18 cellular contexts compared by ENCODE assay signal in the genomic region with DNA sequence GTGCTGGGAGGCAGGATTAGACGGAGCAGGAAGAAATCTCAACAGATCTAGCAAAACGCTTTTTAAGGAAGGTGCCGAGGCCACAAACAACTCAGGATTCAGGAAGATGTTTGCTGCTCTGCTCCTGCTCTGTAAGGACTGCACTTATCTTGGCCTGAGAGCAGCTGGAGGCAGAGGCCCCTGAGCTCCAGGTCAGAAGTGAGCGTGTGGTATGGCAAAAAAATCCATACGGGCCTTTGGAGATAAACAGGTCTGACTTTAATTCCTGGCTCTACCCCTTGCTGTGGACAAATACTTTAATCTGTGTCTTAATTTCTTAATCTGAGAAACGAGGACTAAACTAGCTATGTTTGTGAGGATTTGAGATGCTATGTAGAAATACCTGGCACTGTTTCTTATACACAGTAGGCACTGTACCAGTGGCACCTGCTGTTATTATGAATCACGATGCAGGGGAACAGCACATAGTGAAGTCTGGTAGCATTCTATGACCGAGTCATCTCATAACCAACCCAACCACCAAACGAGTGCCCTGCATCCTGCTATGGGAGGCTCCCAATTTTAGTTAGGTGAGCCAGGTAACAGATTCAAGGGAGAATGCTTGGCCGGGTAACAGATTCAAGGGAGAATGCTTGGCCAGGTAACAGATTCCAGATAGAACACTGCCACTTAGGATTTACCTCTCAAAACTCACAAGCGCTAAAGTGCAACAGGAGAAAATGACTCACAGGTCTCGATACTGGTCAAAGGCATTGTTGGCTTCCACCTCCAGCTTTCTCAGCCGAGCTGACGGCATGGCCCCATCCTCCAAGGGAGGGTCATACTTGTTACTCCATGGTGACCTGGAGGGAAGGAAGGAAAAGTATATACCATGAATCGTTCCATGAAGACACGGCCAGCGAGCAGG.
A peak's percentile ranks its signal among the peaks of the same experiment; 100 is the strongest.
DNase-seq lines count a peak whose midpoint lies in the region; ATAC-seq, FAIRE-seq and TF ChIP-seq lines count a peak whose summit lies in the region.
"Had no signal": no experiment of that assay in that cellular context is flagged by ENCODE, and none has a peak within 500 bp of the region (broad histone marks: within the 10 kb centered on the region; RNA-seq: fewer than 3 reads in every experiment).

No MANE protein-coding gene starts in this region.

- H3K4me3 Mint-ChIP-seq in astrocyte (ENCODE audit: unreplicated experiment) (peak overlapping the region; percentile 57), nephron progenitor cell (no peak overlapping the region)
- H3K4me3 Mint-ChIP-seq: T-helper 1 cell treated with Interleukin-12 subunit alpha and Interleukin-12 subunit beta and Interleukin-4 antibody, amounts not matched to agents 30 μg/mL and 1 μg/mL, for 36 hours had no signal

- no peak overlapping the region for H3K4me2 ChIP-seq in astrocyte (ENCODE audit: low read length)

- no peak overlapping the region for H3K9ac ChIP-seq in astrocyte (ENCODE audit: low read length)

- WGBS in thyroid gland, 2 donors, result 95 to 96% methylated on average over 17 of the region's 17 CpGs

- H3K27me3 Mint-ChIP-seq in astrocyte (ENCODE audit: low read depth, unreplicated experiment), result no peaks in the 10 kb centered on the region
- H3K27me3 Mint-ChIP-seq in nephron progenitor cell (ENCODE audit: low read depth, poor library complexity), result peaks cover 2% of the 10 kb centered on the region

- peak; percentile 82 to 86 for ATAC-seq in activated CD4-positive, CD25-positive, alpha-beta regulatory T cell treated with anti-CD3 and anti-CD28 coated beads, Interleukin-2, amount 50 U/mL, for 24 hours
- ATAC-seq: Right ventricle myocardium inferior had no signal

- H3K27ac Mint-ChIP-seq in astrocyte (ENCODE audit: unreplicated experiment) (peak overlapping the region; percentile 34), nephron progenitor cell (peak overlapping the region; percentile 61)
- H3K27ac Mint-ChIP-seq: T-helper 1 cell treated with Interleukin-12 subunit alpha and Interleukin-12 subunit beta and Interleukin-4 antibody, amounts not matched to agents 30 μg/mL and 1 μg/mL, for 36 hours had no signal

- H3K36me3 ChIP-seq in HEK293 (ENCODE audit: control insufficient read depth in 2 of 2, insufficient read depth in 1 of 2, low read length in 2 of 2), result peaks cover 4 to 85% of the 10 kb centered on the region in 2 experiments
- peaks cover 31% of the 10 kb centered on the region for H3K36me3 ChIP-seq in astrocyte (ENCODE audit: insufficient read depth, low read length)
- H3K36me3 ChIP-seq in thyroid gland, result peaks cover 19 to 29% of the 10 kb centered on the region in 2 donors

- peaks cover 35% of the 10 kb centered on the region for H3K36me3 Mint-ChIP-seq in astrocyte (ENCODE audit: low read depth, unreplicated experiment)
- H3K36me3 Mint-ChIP-seq in nephron progenitor cell (ENCODE audit: low read depth), result peaks cover 42% of the 10 kb centered on the region

- no peak overlapping the region for H3K27ac ChIP-seq in HEK293 (ENCODE audit: extremely low read depth, low read depth, low read length)
- H3K27ac ChIP-seq in astrocyte (ENCODE audit: low read depth, low read length), result peak overlapping the region; percentile 22
- H3K27ac ChIP-seq in thyroid gland, result no peak overlapping the region
- H3K27ac ChIP-seq: 22Rv1, suprapubic skin had no signal

- intact Hi-C loops in thyroid gland (cut with DNase I), result no loop called here

- H3K9me3 Mint-ChIP-seq in astrocyte (ENCODE audit: unreplicated experiment), result peaks cover 4% of the 10 kb centered on the region
- no peaks in the 10 kb centered on the region for H3K9me3 Mint-ChIP-seq in nephron progenitor cell
- H3K9me3 Mint-ChIP-seq: T-helper 1 cell treated with Interleukin-12 subunit alpha and Interleukin-12 subunit beta and Interleukin-4 antibody, amounts not matched to agents 30 μg/mL and 1 μg/mL, for 36 hours had no signal

- no peak for DNase-seq in activated CD4-positive, CD25-positive, alpha-beta regulatory T cell (lab: John Stamatoyannopoulos, UW)
- DNase-seq in astrocyte (ENCODE audit: low read depth) (peak; percentile 56), nephron progenitor cell (no peak), thyroid gland (no peak), HUDEP-2 (lab: John Stamatoyannopoulos, UW; ENCODE audit: unreplicated experiment in 76 of 76) (no peak), 8988T (no peak)
- DNase-seq: amniotic stem cell, H7, KG1, NCI-H1417, NCI-H2227 treated with DMSO at 0.1 percent for 48 hours had no signal

- H2AFZ ChIP-seq in astrocyte (ENCODE audit: low read depth, low read length), result no peak overlapping the region

- H3K9me3 ChIP-seq in HEK293 (ENCODE audit: control insufficient read depth, insufficient read depth, low read depth, low read length) (no peaks in the 10 kb centered on the region), astrocyte (ENCODE audit: insufficient read depth, low read depth, low read length) (no peaks in the 10 kb centered on the region), thyroid gland (no peaks in the 10 kb centered on the region)
- H3K9me3 ChIP-seq: suprapubic skin had no signal

- POLR2A ChIA-PET in HEK293 (lab: Yijun Ruan, JAX), result no interaction called here

- TF ChIP-seq CTCF in HEK293 (tag by site-specific recombination; IDR thresholded peaks at IDR 0.05), result no peak
- TF ChIP-seq CTCF in astrocyte (IDR thresholded peaks at IDR 0.05; ENCODE audit: insufficient read depth, low read depth, low read length), result no peak
- no peak for TF ChIP-seq CTCF in nephron progenitor cell (IDR thresholded peaks at IDR 0.05)
- no peak for TF ChIP-seq CTCF in thyroid gland (IDR thresholded peaks at IDR 0.05)

- H3K27me3 ChIP-seq in astrocyte (ENCODE audit: insufficient read depth, low read length), result no peaks in the 10 kb centered on the region
- no peaks in the 10 kb centered on the region for H3K27me3 ChIP-seq in thyroid gland
- H3K27me3 ChIP-seq: suprapubic skin had no signal

- peaks cover 70% of the 10 kb centered on the region for H3K79me2 ChIP-seq in astrocyte (ENCODE audit: insufficient read depth, low read length)

- H3K4me1 Mint-ChIP-seq in astrocyte (ENCODE audit: low read depth, unreplicated experiment) (peaks cover 18% of the 10 kb centered on the region), nephron progenitor cell (no peaks in the 10 kb centered on the region)

- CTCF ChIA-PET in HEK293 (lab: Yijun Ruan, JAX), result interaction anchor here (0.6 to 0.8 kb wide), 4 partner anchors 27 to 273 kb away, joined by 3 to 4 read pairs (median 4); no protein-coding TSS in a partner anchor

- no peak for FAIRE-seq in astrocyte (lab: Jason Lieb, UNC)
- FAIRE-seq: islet of Langerhans had no signal

- no peak for TF ChIP-seq POLR2A in thyroid gland (IDR thresholded peaks at IDR 0.05)

- H3K4me1 ChIP-seq in HEK293 (ENCODE audit: control insufficient read depth, insufficient read depth, low read length) (no peaks in the 10 kb centered on the region), astrocyte (ENCODE audit: insufficient read depth, low read length) (peaks cover 8% of the 10 kb centered on the region), thyroid gland (peaks cover 3% of the 10 kb centered on the region in 2 donors)

- H4K20me1 ChIP-seq in astrocyte (ENCODE audit: insufficient read depth, low read length), result peaks cover 88% of the 10 kb centered on the region

- no peak overlapping the region for H3K4me3 ChIP-seq in HEK293 (ENCODE audit: low read depth, low read length)
- H3K4me3 ChIP-seq in astrocyte (ENCODE audit: insufficient read depth, low read depth, low read length), result no peak overlapping the region
- H3K4me3 ChIP-seq in thyroid gland (replicated peaks in 1 of 3), result no peak overlapping the region
- H3K4me3 ChIP-seq: suprapubic skin had no signal

TF ChIP-seq in HEK293, 187 proteins besides CTCF, POLR2A, EP300 and RAD21:
- TF ChIP-seq GFI1B (tag by site-specific recombination; IDR thresholded peaks at IDR 0.05) (no peak), KLF9 (tag by site-specific recombination; IDR thresholded peaks at IDR 0.05; ENCODE audit: low read depth) (no peak), ZNF175 (tag by site-specific recombination; IDR thresholded peaks at IDR 0.05) (no peak), SCRT2 (tag by site-specific recombination; IDR thresholded peaks at IDR 0.05) (peak; percentile 44; the same call in 1 of the 2 replicates), ZNF184 (tag by site-specific recombination; IDR thresholded peaks at IDR 0.05) (no peak), WT1 (tag by site-specific recombination; IDR thresholded peaks at IDR 0.05) (no peak)
